7 cellular contexts compared by ENCODE assay signal in genomic region chr2:66255136-66255535, GRCh38.
"Had no signal": no experiment of that assay in that cellular context is flagged by ENCODE, and none has a peak within 500 bp of the region (broad histone marks: within the 10 kb centered on the region; RNA-seq: fewer than 3 reads in every experiment).

No MANE protein-coding gene starts in this region.

- DNase-seq: GM23248, H9, HCEC 1CT, KBM-7 had no signal

- H3K9ac ChIP-seq: GM23248 had no signal

- H3K27ac Mint-ChIP-seq: H9, IgD-negative memory B cell had no signal

- H3K4me3 Mint-ChIP-seq: H9, IgD-negative memory B cell had no signal

- ATAC-seq: HepG2 had no signal

- H2AFZ ChIP-seq: GM23248 had no signal

- H3K27ac ChIP-seq: GM23248, HL-60 had no signal

- H3K36me3 Mint-ChIP-seq: IgD-negative memory B cell had no signal

- H3K9me3 Mint-ChIP-seq: H9 had no signal

- H3K4me3 ChIP-seq: GM23248 had no signal
